24 cellular contexts compared by ENCODE assay signal in the genomic region with DNA sequence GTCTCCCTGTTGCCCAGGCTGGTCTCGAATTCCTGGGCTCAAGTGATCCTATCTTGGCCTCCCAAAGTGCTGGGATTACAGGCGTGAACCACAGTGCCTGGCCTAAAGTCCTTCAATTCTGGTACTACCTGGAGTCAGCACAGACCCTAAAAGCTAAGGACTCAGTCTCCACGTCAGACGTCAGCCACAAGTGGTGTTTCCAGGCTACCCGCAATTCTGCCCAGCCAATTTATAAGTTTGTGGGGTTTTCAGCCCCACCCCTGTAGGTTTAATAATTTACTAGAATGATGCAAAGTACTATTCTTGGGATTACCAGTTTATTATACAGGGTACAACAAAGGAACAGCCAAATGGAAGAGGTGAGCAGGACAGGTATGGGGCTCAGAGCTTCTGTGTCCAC. TPM values are rescaled to one million over a fixed set of nuclear protein-coding genes. Genes with fewer than 3 reads are reported as not detected.
DNase-seq lines count a peak whose midpoint lies in the region; ATAC-seq, FAIRE-seq and TF ChIP-seq lines count a peak whose summit lies in the region.
"Had no signal": no experiment of that assay in that cellular context is flagged by ENCODE, and none has a peak within 500 bp of the region (broad histone marks: within the 10 kb centered on the region; RNA-seq: fewer than 3 reads in every experiment).

No MANE protein-coding gene starts in this region.

- H3K4me3 ChIP-seq in K562: no peak overlapping the region
- H3K4me3 ChIP-seq in osteoblast (ENCODE audit: insufficient read depth, low read length): no peak overlapping the region
- no peak overlapping the region for H3K4me3 ChIP-seq in gastrocnemius medialis
- H3K4me3 ChIP-seq: BLaER1, GM12878 had no signal

- no peak for TF ChIP-seq EP300 in K562 (IDR thresholded peaks at IDR 0.05; ENCODE audit: low read length)

- H3K4me1 ChIP-seq in K562 (replicated peaks in 1 of 2; ENCODE audit: control insufficient read depth in 2 of 2, insufficient read depth in 2 of 2, low read length in 2 of 2) (peaks cover 0 to under 1% of the 10 kb centered on the region in 2 experiments; a peak in 3 of 5 replicates), osteoblast (ENCODE audit: insufficient read depth, low read length) (no peaks in the 10 kb centered on the region), gastrocnemius medialis (peaks cover 0 to 5% of the 10 kb centered on the region in 2 donors)
- H3K4me1 ChIP-seq: BLaER1 had no signal

- TF ChIP-seq CTCF in K562 (IDR thresholded peaks at IDR 0.05 in 2 of 3, conservative IDR thresholded peaks at IDR 0.05 in 1 of 3; ENCODE audit: insufficient read depth in 2 of 3, low read depth in 1 of 3, low read length in 3 of 3): no peak
- TF ChIP-seq CTCF in osteoblast (IDR thresholded peaks at IDR 0.05; ENCODE audit: extremely low read depth, low read depth, low read length): no peak
- no peak for TF ChIP-seq CTCF in gastrocnemius medialis (IDR thresholded peaks at IDR 0.05 in 4 of 5, conservative IDR thresholded peaks at IDR 0.05 in 1 of 5)

- H3K27ac ChIP-seq in K562 (ENCODE audit: extremely low read depth, low read depth, low read length): no peak overlapping the region
- H3K27ac ChIP-seq in osteoblast (ENCODE audit: low read depth, low read length): no peak overlapping the region
- peak overlapping the region in 1 of 4 donors; percentile 26 for H3K27ac ChIP-seq in gastrocnemius medialis
- H3K27ac ChIP-seq: BLaER1 had no signal

- TF ChIP-seq RAD21 in K562 (CRISPR knock-in tag; conservative IDR thresholded peaks at IDR 0.05 in 1 of 2, IDR thresholded peaks at IDR 0.05 in 1 of 2): no peak

- H3K36me3 ChIP-seq in K562 (ENCODE audit: control insufficient read depth, insufficient read depth, low read length) (peaks cover 45% of the 10 kb centered on the region), osteoblast (ENCODE audit: insufficient read depth, low read length) (peaks cover 19% of the 10 kb centered on the region), gastrocnemius medialis (peaks cover 0 to 41% of the 10 kb centered on the region in 2 donors)

- H3K79me2 ChIP-seq in K562 (ENCODE audit: control insufficient read depth, insufficient read depth, low read length) (peaks cover 16% of the 10 kb centered on the region; the same call in 2 of the 3 replicates), osteoblast (ENCODE audit: insufficient read depth, low read length) (peaks cover 8% of the 10 kb centered on the region)

- H3K9me3 ChIP-seq in K562 (replicated peaks; ENCODE audit: control insufficient read depth, insufficient read depth, low read depth, low read length) (no peaks in the 10 kb centered on the region; the same call in 1 of the 2 replicates), osteoblast (ENCODE audit: low read depth, low read length) (no peaks in the 10 kb centered on the region), T-helper 17 cell (ENCODE audit: control insufficient read depth, low read length, poor library complexity, severe bottlenecking) (no peaks in the 10 kb centered on the region), gastrocnemius medialis (no peaks in the 10 kb centered on the region)

- CTCF ChIA-PET in K562 (lab: Yijun Ruan, JAX; ENCODE audit: low intra/inter-chr PET ratio): no interaction called here

- H3K4me1 Mint-ChIP-seq in T-helper 17 cell: peaks cover 4% of the 10 kb centered on the region

- TF ChIP-seq POLR2A in K562 (conservative IDR thresholded peaks at IDR 0.05) (0 out of 2 replicates have a peak, but pooled peaks have one; percentile 4), H54 (IDR thresholded peaks at IDR 0.05; ENCODE audit: low read depth, low read length) (no peak), gastrocnemius medialis (IDR thresholded peaks at IDR 0.05) (peak in 1 of 2 donors; percentile 2)

- H3K36me3 Mint-ChIP-seq in T-helper 17 cell (ENCODE audit: low read depth): peaks cover 2% of the 10 kb centered on the region

- no peaks in the 10 kb centered on the region for H4K20me1 ChIP-seq in K562 (replicated peaks; ENCODE audit: control insufficient read depth, insufficient read depth, low read length)
- peaks cover 3% of the 10 kb centered on the region for H4K20me1 ChIP-seq in osteoblast (ENCODE audit: insufficient read depth, low read length)

- no peak overlapping the region for H3K4me3 Mint-ChIP-seq in T-helper 17 cell
- H3K4me3 Mint-ChIP-seq: CD4-positive, alpha-beta T cell; HFFc6 had no signal

- POLR2A ChIA-PET in K562 (lab: Yijun Ruan, JAX): interaction anchor here (0.7 to 1.7 kb wide), 2 partner anchors 8 to 257 kb away, joined by 3 to 7 read pairs; no protein-coding TSS in a partner anchor

- H3K9ac ChIP-seq in K562 (ENCODE audit: insufficient read depth in 1 of 2, low read depth in 2 of 2, low read length in 2 of 2): no peak overlapping the region
- H3K9ac ChIP-seq: BLaER1 had no signal

- H3K4me2 ChIP-seq in K562 (ENCODE audit: insufficient read depth, low read length) (no peak overlapping the region), osteoblast (ENCODE audit: insufficient read depth, low read length) (no peak overlapping the region)
- H3K4me2 ChIP-seq: BLaER1 had no signal

- DNase-seq in K562 (ENCODE audit: extremely low read depth in 1 of 4, low spot score in 3 of 4): no peak
- DNase-seq in left lobe of liver (ENCODE audit: low spot score): no peak
- DNase-seq in osteoblast (ENCODE audit: insufficient read length, low spot score, missing footprints): peak; percentile 27
- DNase-seq in T-helper 17 cell: no peak
- DNase-seq in SK-N-DZ (ENCODE audit: low spot score): no peak
- DNase-seq in H54 (ENCODE audit: insufficient read length, low spot score): no peak
- DNase-seq in gastrocnemius medialis: no peak
- DNase-seq: ACHN; CD4-positive, alpha-beta T cell; COR-L47; DND-41; HFFc6; KG1; NCI-H1092; NCI-H1436; NCI-H187 treated with DMSO at 0.1 percent for 48 hours; NCI-H2107; NCI-H446 treated with DMSO at 0.1 percent for 48 hours; NCI-H526 treated with DMSO at 0.1 percent for 48 hours; PC-3; RPMI8226; SHP77 had no signal

- WGBS in K562 (ENCODE audit: insufficient coverage, low coverage, missing lambda C conversion rate): 94% methylated on average over 5 of the region's 5 CpGs

- no peaks in the 10 kb centered on the region for H3K9me1 ChIP-seq in K562 (ENCODE audit: control insufficient read depth, insufficient read depth, low read length)

- ATAC-seq in K562: no peak
- peak; percentile 90 for ATAC-seq in left lobe of liver
- ATAC-seq in T-helper 17 cell: no peak
- ATAC-seq in gastrocnemius medialis: no peak
- ATAC-seq: GM12878, PC-3 had no signal

- no peak overlapping the region for H3K27ac Mint-ChIP-seq in T-helper 17 cell
- H3K27ac Mint-ChIP-seq: HFFc6 had no signal

- no peaks in the 10 kb centered on the region for H3K27me3 Mint-ChIP-seq in T-helper 17 cell
- H3K27me3 Mint-ChIP-seq: CD4-positive, alpha-beta T cell had no signal

- in situ Hi-C loops in K562 (cut with MboI) (no loop called here), gastrocnemius medialis (cut with MboI; ENCODE audit: low sequenced_read_pairs in 4 of 4) (no loop called here)

- intact Hi-C loops in K562 (cut with micrococcal nuclease) (no loop called here), gastrocnemius medialis (cut with DNase I; ENCODE audit: low total_unique reads) (no loop called here)

- H3K27me3 ChIP-seq in K562 (ENCODE audit: control insufficient read depth in 2 of 2, insufficient read depth in 2 of 2, low read length in 2 of 2) (no peaks in the 10 kb centered on the region), osteoblast (ENCODE audit: insufficient read depth, low read length) (no peaks in the 10 kb centered on the region), gastrocnemius medialis (no peaks in the 10 kb centered on the region)
- H3K27me3 ChIP-seq: BLaER1 had no signal

- no peak for FAIRE-seq in K562 (lab: Jason Lieb, UNC)
- no peak for FAIRE-seq in H54 (lab: Jason Lieb, UNC)
- FAIRE-seq: GM12878 had no signal

- BruUV-seq in K562 (replicated peaks; lab: Mats Ljungman, UMichigan): no TSS peak

- H2AFZ ChIP-seq in K562 (ENCODE audit: low read depth, low read length) (no peak overlapping the region), osteoblast (ENCODE audit: low read length) (no peak overlapping the region)

TF ChIP-seq in K562, 482 proteins besides CTCF, POLR2A, EP300 and RAD21:
- TF ChIP-seq POLR2AphosphoS2 (IDR thresholded peaks at IDR 0.05; ENCODE audit: low read length) (0 out of 2 replicates have a peak, but pooled peaks have one; percentile 21), KDM5B (IDR thresholded peaks at IDR 0.05; ENCODE audit: insufficient replicate concordance, low read depth, low read length) (no peak)

RNA-seq across cellular contexts. Expression of gene DIP2A, which starts 10.6 kb away (rescaled TPM):
- total RNA-seq in K562 (2011; cell fraction: chromatin; rRNA removed; ENCODE audit: low replicate concordance): 344 and 474 TPM in 2 replicates
- total RNA-seq in K562 (2011; cell fraction: nucleolus; rRNA removed): 211 and 231 TPM in 2 replicates
- total RNA-seq in K562 (2011; cell fraction: nucleoplasm; rRNA removed): 245 and 258 TPM in 2 replicates
- total RNA-seq in K562 (2014; rRNA removed) (13.8 and 19.7 TPM in 2 replicates), K562 (2014; rRNA removed; fragmentation: Illumina TruSeq; extraction: Trizol) (14.9 and 19.1 TPM in 2 replicates), K562 (2015; rRNA removed; fragmentation: Illumina TruSeq; extraction: Trizol) (19.6 and 20.3 TPM in 2 replicates), K562 (2021) (31.1 and 32.3 TPM in 2 replicates), left lobe of liver (15.2 TPM), osteoblast (22.8 and 27.4 TPM in 2 replicates), T-helper 17 cell (10 to 100 TPM; 74.2 to 85.8 TPM), gastrocnemius medialis (10 to 100 TPM in 2 of 4 donors, 1 to 10 TPM in 2; 6.3 to 15.5 (median 11.8) TPM)
- polyA plus RNA-seq in K562 (2011; rRNA removed) (34.5 and 41.3 TPM in 2 replicates), K562 (2014; fragmentation: Illumina TruSeq; extraction: Trizol) (21.3 and 23.9 TPM in 2 replicates), K562 (2014; fragmentation: Nextera tagmentation; extraction: Ambion mirVana) (1 to 10 TPM; 4.3 to 4.6 TPM), K562 (2014; rRNA removed) (30.0 and 31.1 TPM in 2 replicates)
- polyA plus RNA-seq in K562 (2011; cell fraction: cytosol; rRNA removed): 22.5 and 24.1 TPM in 2 replicates
- 167 and 196 TPM in 2 replicates for polyA plus RNA-seq in K562 (2011; cell fraction: nucleus; rRNA removed)
- 21.7 and 36.7 TPM in 2 replicates for polyA plus RNA-seq in K562 (2012)
- polyA minus RNA-seq in K562 (2011; rRNA and poly(A)+ RNA removed): 48.3 and 48.8 TPM in 2 replicates
- 21.6 and 23.7 TPM in 2 replicates for polyA minus RNA-seq in K562 (2011; cell fraction: cytosol; rRNA and poly(A)+ RNA removed)
- polyA minus RNA-seq in K562 (2011; cell fraction: nucleus; rRNA and poly(A)+ RNA removed): 89.9 and 113 TPM in 2 replicates
- polyA plus RNA-seq in SK-N-DZ (2014; cell fraction: cytosol; rRNA removed): 14.0 and 17.4 TPM in 2 replicates
- 47.3 and 73.5 TPM in 2 replicates for polyA plus RNA-seq in SK-N-DZ (2014; cell fraction: nucleus; rRNA removed)
